3 cellular contexts compared by ENCODE assay signal in the genomic region with DNA sequence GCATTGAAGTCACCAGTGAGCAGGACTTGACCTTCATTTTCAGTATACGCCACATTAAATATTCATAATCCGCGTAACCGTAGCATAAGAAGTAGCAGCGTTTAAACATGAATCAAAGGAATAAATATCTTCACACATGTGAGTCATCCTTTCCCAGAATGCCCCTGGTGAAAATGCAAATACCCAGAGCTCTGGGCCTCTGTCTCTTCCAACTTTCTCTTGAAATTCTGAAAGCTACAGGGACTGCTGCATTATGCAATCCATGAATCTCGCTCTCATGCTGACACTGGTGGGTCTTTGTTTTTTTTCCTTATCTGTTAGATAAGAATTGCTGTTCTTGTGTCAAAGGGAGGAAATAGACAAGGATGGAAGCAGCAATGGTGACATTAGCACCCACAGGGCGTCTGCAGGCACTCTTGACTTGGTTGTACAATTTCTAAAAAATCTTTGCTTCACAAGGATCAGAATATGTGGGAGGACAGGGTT.
A peak's percentile ranks its signal among the peaks of the same experiment; 100 is the strongest.
TF ChIP-seq lines count a peak whose summit lies in the region.

No MANE protein-coding gene starts in this region.

TF ChIP-seq in SK-N-SH, 30 proteins besides CTCF, POLR2A, EP300 and RAD21 (continued from another document):
- TF ChIP-seq ZBTB33 (IDR thresholded peaks at IDR 0.05; ENCODE audit: borderline replicate concordance, low read depth) (no peak), RXRA (IDR thresholded peaks at IDR 0.05; ENCODE audit: borderline replicate concordance, low read depth) (no peak), YY1 (IDR thresholded peaks at IDR 0.05; ENCODE audit: low read depth) (no peak), REST (IDR thresholded peaks at IDR 0.05; ENCODE audit: low read depth, low read length) (no peak), FOSL2 (IDR thresholded peaks at IDR 0.05; ENCODE audit: borderline replicate concordance, low read depth) (peak; percentile 37; the same call in 1 of the 2 replicates), JUND (IDR thresholded peaks at IDR 0.05) (no peak)
TF ChIP-seq in SK-N-SH: peak in this region for 3.

TF ChIP-seq in SK-N-SH treated with all-trans-retinoic acid at 6 μM for 48 hours, 23 proteins besides CTCF, POLR2A, EP300 and RAD21 (continued from another document):
- TF ChIP-seq, protein P1, sequence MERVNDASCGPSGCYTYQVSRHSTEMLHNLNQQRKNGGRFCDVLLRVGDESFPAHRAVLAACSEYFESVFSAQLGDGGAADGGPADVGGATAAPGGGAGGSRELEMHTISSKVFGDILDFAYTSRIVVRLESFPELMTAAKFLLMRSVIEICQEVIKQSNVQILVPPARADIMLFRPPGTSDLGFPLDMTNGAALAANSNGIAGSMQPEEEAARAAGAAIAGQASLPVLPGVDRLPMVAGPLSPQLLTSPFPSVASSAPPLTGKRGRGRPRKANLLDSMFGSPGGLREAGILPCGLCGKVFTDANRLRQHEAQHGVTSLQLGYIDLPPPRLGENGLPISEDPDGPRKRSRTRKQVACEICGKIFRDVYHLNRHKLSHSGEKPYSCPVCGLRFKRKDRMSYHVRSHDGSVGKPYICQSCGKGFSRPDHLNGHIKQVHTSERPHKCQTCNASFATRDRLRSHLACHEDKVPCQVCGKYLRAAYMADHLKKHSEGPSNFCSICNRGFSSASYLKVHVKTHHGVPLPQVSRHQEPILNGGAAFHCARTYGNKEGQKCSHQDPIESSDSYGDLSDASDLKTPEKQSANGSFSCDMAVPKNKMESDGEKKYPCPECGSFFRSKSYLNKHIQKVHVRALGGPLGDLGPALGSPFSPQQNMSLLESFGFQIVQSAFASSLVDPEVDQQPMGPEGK (CRISPR knock-in tag; IDR thresholded peaks at IDR 0.05; ENCODE audit: borderline replicate concordance): no peak

TF ChIP-seq in liver, 16 proteins besides CTCF, POLR2A, EP300 and RAD21 (continued from another document):
- peak; percentile 69 for TF ChIP-seq REST (IDR thresholded peaks at IDR 0.05)
- TF ChIP-seq EGR1 (IDR thresholded peaks at IDR 0.05; ENCODE audit: low read depth in 2 of 2): peak in 1 of 2 donors; percentile 47
- peak; percentile 79 to 89 for TF ChIP-seq HNF4A (conservative IDR thresholded peaks at IDR 0.05)
- TF ChIP-seq, protein P2, sequence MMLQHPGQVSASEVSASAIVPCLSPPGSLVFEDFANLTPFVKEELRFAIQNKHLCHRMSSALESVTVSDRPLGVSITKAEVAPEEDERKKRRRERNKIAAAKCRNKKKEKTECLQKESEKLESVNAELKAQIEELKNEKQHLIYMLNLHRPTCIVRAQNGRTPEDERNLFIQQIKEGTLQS (IDR thresholded peaks at IDR 0.05): peak; percentile 94
- TF ChIP-seq FOXA1 (IDR thresholded peaks at IDR 0.05): peak; percentile 58
